ENCODE assay signal across 8 cellular contexts in genomic region chr5:139473565-139473964, GRCh38. TPM values are rescaled to one million over a fixed set of nuclear protein-coding genes. Genes with fewer than 3 reads are reported as not detected.
A peak's percentile ranks its signal among the peaks of the same experiment; 100 is the strongest.
DNase-seq lines count a peak whose midpoint lies in the region; ATAC-seq, FAIRE-seq and TF ChIP-seq lines count a peak whose summit lies in the region.
"Had no signal": no experiment of that assay in that cellular context is flagged by ENCODE, and none has a peak within 500 bp of the region (broad histone marks: within the 10 kb centered on the region; RNA-seq: fewer than 3 reads in every experiment).

No MANE protein-coding gene starts in this region.

- intact Hi-C loops in HepG2 (cut with micrococcal nuclease; ENCODE audit: unreplicated experiment): no loop called here

- no peak for TF ChIP-seq RAD21 in HepG2 (CRISPR knock-in tag; IDR thresholded peaks at IDR 0.05)

- TF ChIP-seq CTCF in WTC11 (IDR thresholded peaks at IDR 0.05) (no peak), HepG2 (CRISPR knock-in tag; IDR thresholded peaks at IDR 0.05) (no peak), progenitor cell of endocrine pancreas (IDR thresholded peaks at IDR 0.05; ENCODE audit: unreplicated experiment) (no peak)

- no TSS peak for BruUV-seq in HepG2 (replicated peaks; lab: Mats Ljungman, UMichigan)

- H3K27me3 ChIP-seq in HepG2 (ENCODE audit: control insufficient read depth in 1 of 2, insufficient read depth in 2 of 2, low read length in 2 of 2): peaks cover 4 to 22% of the 10 kb centered on the region in 2 experiments; a peak in 4 of 5 replicates

- H3K27me3 Mint-ChIP-seq in WTC11 (ENCODE audit: low read depth) (peaks cover 4% of the 10 kb centered on the region; the same call in 1 of the 2 replicates), progenitor cell of endocrine pancreas (peaks cover 17% of the 10 kb centered on the region)

- no peak for TF ChIP-seq EP300 in HepG2 (IDR thresholded peaks at IDR 0.05; ENCODE audit: low read depth in 2 of 2, low read length in 2 of 2)
- no peak for TF ChIP-seq EP300 in HepG2 (CRISPR knock-in tag; IDR thresholded peaks at IDR 0.05; ENCODE audit: borderline replicate concordance)

- H3K79me2 ChIP-seq in HepG2 (ENCODE audit: insufficient read depth, low read length): no peaks in the 10 kb centered on the region

- H3K4me3 Mint-ChIP-seq in WTC11: no peak overlapping the region
- H3K4me3 Mint-ChIP-seq in progenitor cell of endocrine pancreas (ENCODE audit: low read depth): no peak overlapping the region

- ATAC-seq in WTC11 (peak; percentile 4; the same call in 1 of the 2 replicates), HepG2 (no peak)

- 44% methylated on average over 2 of the region's 2 CpGs for WGBS in HepG2 (ENCODE audit: low lambda C conversion rate)

- H3K4me1 Mint-ChIP-seq in WTC11: peaks cover 30% of the 10 kb centered on the region
- no peaks in the 10 kb centered on the region for H3K4me1 Mint-ChIP-seq in progenitor cell of endocrine pancreas (ENCODE audit: low read depth)

- H3K4me3 ChIP-seq in HepG2 (replicated peaks in 1 of 3; ENCODE audit: insufficient read depth in 1 of 3, low read depth in 2 of 3, low read length in 3 of 3): no peak overlapping the region

- H3K36me3 ChIP-seq in HepG2 (replicated peaks in 1 of 2; ENCODE audit: control insufficient read depth in 1 of 2, insufficient read depth in 2 of 2, low read length in 2 of 2): no peaks in the 10 kb centered on the region

- H3K9me3 ChIP-seq in HepG2 (ENCODE audit: low read length): no peaks in the 10 kb centered on the region

- H3K9me3 Mint-ChIP-seq in WTC11 (no peaks in the 10 kb centered on the region), progenitor cell of endocrine pancreas (ENCODE audit: low read depth) (no peaks in the 10 kb centered on the region)

- POLR2A ChIA-PET in WTC11 (lab: Charles Lee): interaction anchor here (1.2 to 1.5 kb wide), 2 partner anchors 8 to 34 kb away, joined by 3 to 7 read pairs; partner anchors contain the start of gene DNAJC18
- POLR2A ChIA-PET in HepG2 (lab: Yijun Ruan, JAX): no interaction called here

- H4K20me1 ChIP-seq in HepG2 (ENCODE audit: insufficient read depth, low read length): no peaks in the 10 kb centered on the region

- no peak overlapping the region for H3K27ac ChIP-seq in HepG2 (ENCODE audit: extremely low read length, insufficient read depth, low read length)

- FAIRE-seq in HepG2 (lab: Jason Lieb, UNC): no peak

- peak overlapping the region; percentile 60 for H3K27ac Mint-ChIP-seq in WTC11
- H3K27ac Mint-ChIP-seq in progenitor cell of endocrine pancreas: no peak overlapping the region

- H3K4me2 ChIP-seq in HepG2 (ENCODE audit: low read depth, low read length): peak overlapping the region; percentile 46

- H3K4me1 ChIP-seq in HepG2 (ENCODE audit: insufficient read depth, low read length): peaks cover 22% of the 10 kb centered on the region

- in situ Hi-C loops in HepG2 (cut with HindIII; ENCODE audit: extremely low pct_ligation_motif_present, low pct_unique_long_range_greater_than_20kb): no loop called here

- H2AFZ ChIP-seq in HepG2 (ENCODE audit: low read length): no peak overlapping the region

- H3K36me3 Mint-ChIP-seq in WTC11 (no peaks in the 10 kb centered on the region), progenitor cell of endocrine pancreas (ENCODE audit: insufficient read depth) (no peaks in the 10 kb centered on the region)

- no peak overlapping the region for H3K9ac ChIP-seq in HepG2 (ENCODE audit: insufficient read depth, low read depth, low read length)

- no peak for TF ChIP-seq POLR2A in HepG2 (IDR thresholded peaks at IDR 0.05; ENCODE audit: insufficient read depth in 1 of 2, low read depth in 2 of 2, low read length in 2 of 2)

- CTCF ChIA-PET in WTC11 (lab: Charles Lee) (interaction anchor here (0.8 to 2.0 kb wide), 7 partner anchors 9 to 101 kb away, joined by 3 to 6 read pairs (median 3); partner anchors contain the start of genes DNAJC18, ECSCR and STING1), HepG2 (lab: Yijun Ruan, JAX; ENCODE audit: low intra/inter-chr PET ratio, low total read pairs) (no interaction called here)

- DNase-seq in EH (ENCODE audit: low read depth): peak; percentile 62
- no peak for DNase-seq in WTC11 (ENCODE audit: low spot score)
- no peak for DNase-seq in HepG2 (ENCODE audit: low spot score)
- no peak for DNase-seq in progenitor cell of endocrine pancreas (ENCODE audit: low spot score, unreplicated experiment)
- DNase-seq in DMS153 treated with DMSO at 0.1 percent for 48 hours (lab: John Stamatoyannopoulos, UW; ENCODE audit: unreplicated experiment): no peak
- DNase-seq in NCI-H187 (lab: John Stamatoyannopoulos, UW): no peak
- DNase-seq: activated CD8-positive, alpha-beta memory T cell treated with anti-CD3 and anti-CD28 coated beads, Interleukin-2, amount 50 U/mL, for 4 hours; NCI-H524 treated with DMSO at 0.1 percent for 48 hours had no signal

RNA-seq across cellular contexts. Expression of gene SMIM33, which starts 2.8 kb away (rescaled TPM):
- total RNA-seq in WTC11 (2021) (not detected in 3 replicates), HepG2 (2016; rRNA removed; fragmentation: Illumina TruSeq; extraction: Trizol) (not detected in 2 replicates), progenitor cell of endocrine pancreas (not detected in 2 replicates)
- total RNA-seq in HepG2 (2016; cell fraction: cytosol; rRNA removed; fragmentation: Illumina TruSeq; extraction: Trizol; ENCODE audit: low read depth): not detected in 2 replicates
- not detected in 2 replicates for total RNA-seq in HepG2 (2016; cell fraction: insoluble cytoplasmic fraction; rRNA removed; fragmentation: Illumina TruSeq; extraction: Trizol)
- total RNA-seq in HepG2 (2016; cell fraction: membrane; rRNA removed; fragmentation: Illumina TruSeq; extraction: Trizol): not detected in 2 replicates
- total RNA-seq in HepG2 (2016; cell fraction: nucleus; rRNA removed; fragmentation: Illumina TruSeq; extraction: Trizol): not detected in 2 replicates
- 0.03 TPM in 1 of 2 replicates, not detected in the other for polyA plus RNA-seq in HepG2 (2011; rRNA removed)
- not detected in 2 replicates for polyA plus RNA-seq in HepG2 (2011; cell fraction: cytosol; rRNA removed)
- not detected in 2 replicates for polyA plus RNA-seq in HepG2 (2011; cell fraction: nucleus; rRNA removed)
- polyA plus RNA-seq in HepG2 (2012): not detected in 2 replicates
- polyA plus RNA-seq in HepG2 (2016; cell fraction: cytosol; fragmentation: Illumina TruSeq; extraction: Trizol; ENCODE audit: low read depth): not detected in 2 replicates
- polyA plus RNA-seq in HepG2 (2016; cell fraction: insoluble cytoplasmic fraction; fragmentation: Illumina TruSeq; extraction: Trizol; ENCODE audit: low read depth): not detected in 2 replicates
- not detected in 2 replicates for polyA plus RNA-seq in HepG2 (2016; cell fraction: membrane; fragmentation: Illumina TruSeq; extraction: Trizol; ENCODE audit: low read depth)
- not detected in 2 replicates for polyA plus RNA-seq in HepG2 (2016; cell fraction: nucleus; fragmentation: Illumina TruSeq; extraction: Trizol; ENCODE audit: insufficient read depth, low read depth)
- 0.18 TPM in 1 of 2 replicates, not detected in the other for polyA minus RNA-seq in HepG2 (2011; rRNA and poly(A)+ RNA removed; ENCODE audit: low replicate concordance)
- not detected in 2 replicates for polyA minus RNA-seq in HepG2 (2011; cell fraction: cytosol; rRNA and poly(A)+ RNA removed)
- not detected in 2 replicates for polyA minus RNA-seq in HepG2 (2011; cell fraction: nucleus; rRNA and poly(A)+ RNA removed)

RNA-seq across cellular contexts. Expression of gene STING1, which starts 9.0 kb away (rescaled TPM):
- total RNA-seq in WTC11 (2021): 0.37 to 1.6 TPM (median 0.64 TPM) in 3 replicates
- total RNA-seq in HepG2 (2016; rRNA removed; fragmentation: Illumina TruSeq; extraction: Trizol): 0.56 and 1.3 TPM in 2 replicates
- 0.40 and 0.71 TPM in 2 replicates for total RNA-seq in HepG2 (2016; cell fraction: cytosol; rRNA removed; fragmentation: Illumina TruSeq; extraction: Trizol; ENCODE audit: low read depth)
- 0.59 and 1.8 TPM in 2 replicates for total RNA-seq in HepG2 (2016; cell fraction: insoluble cytoplasmic fraction; rRNA removed; fragmentation: Illumina TruSeq; extraction: Trizol)
- total RNA-seq in HepG2 (2016; cell fraction: membrane; rRNA removed; fragmentation: Illumina TruSeq; extraction: Trizol): 1.0 and 1.5 TPM in 2 replicates
- total RNA-seq in HepG2 (2016; cell fraction: nucleus; rRNA removed; fragmentation: Illumina TruSeq; extraction: Trizol): 2.5 and 3.9 TPM in 2 replicates
- 4.4 and 5.1 TPM in 2 replicates for polyA plus RNA-seq in HepG2 (2011; rRNA removed)
- polyA plus RNA-seq in HepG2 (2011; cell fraction: cytosol; rRNA removed): 2.4 and 3.4 TPM in 2 replicates
- 22.3 and 29.1 TPM in 2 replicates for polyA plus RNA-seq in HepG2 (2011; cell fraction: nucleus; rRNA removed)
- 2.3 and 2.4 TPM in 2 replicates for polyA plus RNA-seq in HepG2 (2012)
- 0.61 and 0.71 TPM in 2 replicates for polyA plus RNA-seq in HepG2 (2016; cell fraction: cytosol; fragmentation: Illumina TruSeq; extraction: Trizol; ENCODE audit: low read depth)
- 1.1 and 1.5 TPM in 2 replicates for polyA plus RNA-seq in HepG2 (2016; cell fraction: insoluble cytoplasmic fraction; fragmentation: Illumina TruSeq; extraction: Trizol; ENCODE audit: low read depth)
- 0.69 and 1.1 TPM in 2 replicates for polyA plus RNA-seq in HepG2 (2016; cell fraction: membrane; fragmentation: Illumina TruSeq; extraction: Trizol; ENCODE audit: low read depth)
- polyA plus RNA-seq in HepG2 (2016; cell fraction: nucleus; fragmentation: Illumina TruSeq; extraction: Trizol; ENCODE audit: insufficient read depth, low read depth): 4.0 and 5.3 TPM in 2 replicates
- polyA minus RNA-seq in HepG2 (2011; rRNA and poly(A)+ RNA removed; ENCODE audit: low replicate concordance): 3.6 and 36.7 TPM in 2 replicates
- polyA minus RNA-seq in HepG2 (2011; cell fraction: cytosol; rRNA and poly(A)+ RNA removed): 2.2 and 3.8 TPM in 2 replicates
- 4.4 and 5.2 TPM in 2 replicates for polyA minus RNA-seq in HepG2 (2011; cell fraction: nucleus; rRNA and poly(A)+ RNA removed)
- total RNA-seq in progenitor cell of endocrine pancreas: 0.53 TPM in 1 of 2 replicates, not detected in the other

RNA-seq across cellular contexts. Expression of gene ECSCR, which starts 11.0 kb away (rescaled TPM):
- total RNA-seq in WTC11 (2021) (1.8 to 2.7 TPM (median 2.3 TPM) in 3 replicates), HepG2 (2016; rRNA removed; fragmentation: Illumina TruSeq; extraction: Trizol) (not detected in 2 replicates), progenitor cell of endocrine pancreas (not detected in 2 replicates)
- not detected in 2 replicates for total RNA-seq in HepG2 (2016; cell fraction: cytosol; rRNA removed; fragmentation: Illumina TruSeq; extraction: Trizol; ENCODE audit: low read depth)
- total RNA-seq in HepG2 (2016; cell fraction: insoluble cytoplasmic fraction; rRNA removed; fragmentation: Illumina TruSeq; extraction: Trizol): 0.18 TPM in 1 of 2 replicates, not detected in the other
- total RNA-seq in HepG2 (2016; cell fraction: membrane; rRNA removed; fragmentation: Illumina TruSeq; extraction: Trizol): 0.34 and 0.48 TPM in 2 replicates
- total RNA-seq in HepG2 (2016; cell fraction: nucleus; rRNA removed; fragmentation: Illumina TruSeq; extraction: Trizol): not detected in 2 replicates
- polyA plus RNA-seq in HepG2 (2011; rRNA removed): 0.13 and 0.18 TPM in 2 replicates
- 0.07 TPM in 1 of 2 replicates, not detected in the other for polyA plus RNA-seq in HepG2 (2011; cell fraction: cytosol; rRNA removed)
- 0.14 and 0.27 TPM in 2 replicates for polyA plus RNA-seq in HepG2 (2011; cell fraction: nucleus; rRNA removed)
- not detected in 2 replicates for polyA plus RNA-seq in HepG2 (2012)
- polyA plus RNA-seq in HepG2 (2016; cell fraction: cytosol; fragmentation: Illumina TruSeq; extraction: Trizol; ENCODE audit: low read depth): 0.46 and 0.48 TPM in 2 replicates
- not detected in 2 replicates for polyA plus RNA-seq in HepG2 (2016; cell fraction: insoluble cytoplasmic fraction; fragmentation: Illumina TruSeq; extraction: Trizol; ENCODE audit: low read depth)
- not detected in 2 replicates for polyA plus RNA-seq in HepG2 (2016; cell fraction: membrane; fragmentation: Illumina TruSeq; extraction: Trizol; ENCODE audit: low read depth)
- polyA plus RNA-seq in HepG2 (2016; cell fraction: nucleus; fragmentation: Illumina TruSeq; extraction: Trizol; ENCODE audit: insufficient read depth, low read depth): not detected in 2 replicates
- 0.86 TPM in 1 of 2 replicates, not detected in the other for polyA minus RNA-seq in HepG2 (2011; rRNA and poly(A)+ RNA removed; ENCODE audit: low replicate concordance)
- not detected in 2 replicates for polyA minus RNA-seq in HepG2 (2011; cell fraction: cytosol; rRNA and poly(A)+ RNA removed)
- not detected in 2 replicates for polyA minus RNA-seq in HepG2 (2011; cell fraction: nucleus; rRNA and poly(A)+ RNA removed)

RNA-seq across cellular contexts. Expression of gene DNAJC18, which starts 34.2 kb away (rescaled TPM):
- 23.7 to 29.1 TPM (median 28.9 TPM) in 3 replicates for total RNA-seq in WTC11 (2021)
- total RNA-seq in HepG2 (2016; rRNA removed; fragmentation: Illumina TruSeq; extraction: Trizol): 6.5 and 9.6 TPM in 2 replicates
- 2.3 and 2.5 TPM in 2 replicates for total RNA-seq in HepG2 (2016; cell fraction: cytosol; rRNA removed; fragmentation: Illumina TruSeq; extraction: Trizol; ENCODE audit: low read depth)
- total RNA-seq in HepG2 (2016; cell fraction: insoluble cytoplasmic fraction; rRNA removed; fragmentation: Illumina TruSeq; extraction: Trizol): 5.6 and 9.2 TPM in 2 replicates
- 4.6 and 5.4 TPM in 2 replicates for total RNA-seq in HepG2 (2016; cell fraction: membrane; rRNA removed; fragmentation: Illumina TruSeq; extraction: Trizol)
- total RNA-seq in HepG2 (2016; cell fraction: nucleus; rRNA removed; fragmentation: Illumina TruSeq; extraction: Trizol): 6.0 and 8.1 TPM in 2 replicates
- polyA plus RNA-seq in HepG2 (2011; rRNA removed): 5.7 and 6.6 TPM in 2 replicates
- 2.3 and 3.6 TPM in 2 replicates for polyA plus RNA-seq in HepG2 (2011; cell fraction: cytosol; rRNA removed)
- polyA plus RNA-seq in HepG2 (2011; cell fraction: nucleus; rRNA removed): 1.3 and 1.6 TPM in 2 replicates
- polyA plus RNA-seq in HepG2 (2012): 9.7 and 12.5 TPM in 2 replicates
- polyA plus RNA-seq in HepG2 (2016; cell fraction: cytosol; fragmentation: Illumina TruSeq; extraction: Trizol; ENCODE audit: low read depth): 1.6 and 4.1 TPM in 2 replicates
- polyA plus RNA-seq in HepG2 (2016; cell fraction: insoluble cytoplasmic fraction; fragmentation: Illumina TruSeq; extraction: Trizol; ENCODE audit: low read depth): 9.3 and 9.5 TPM in 2 replicates
- polyA plus RNA-seq in HepG2 (2016; cell fraction: membrane; fragmentation: Illumina TruSeq; extraction: Trizol; ENCODE audit: low read depth): 4.1 and 4.4 TPM in 2 replicates
- 7.1 and 8.5 TPM in 2 replicates for polyA plus RNA-seq in HepG2 (2016; cell fraction: nucleus; fragmentation: Illumina TruSeq; extraction: Trizol; ENCODE audit: insufficient read depth, low read depth)
- 3.3 and 4.3 TPM in 2 replicates for polyA minus RNA-seq in HepG2 (2011; rRNA and poly(A)+ RNA removed; ENCODE audit: low replicate concordance)
- polyA minus RNA-seq in HepG2 (2011; cell fraction: cytosol; rRNA and poly(A)+ RNA removed): 4.4 and 5.2 TPM in 2 replicates
- polyA minus RNA-seq in HepG2 (2011; cell fraction: nucleus; rRNA and poly(A)+ RNA removed): 3.1 and 3.6 TPM in 2 replicates
- total RNA-seq in progenitor cell of endocrine pancreas: 23.1 and 23.3 TPM in 2 replicates
